In genomic region chr1:93353286-93353685, GRCh38 we compare ENCODE assay signal across 1 cellular context.
TF ChIP-seq lines count a peak whose summit lies in the region.

No MANE protein-coding gene starts in this region.

TF ChIP-seq in endothelial cell of umbilical vein, 7 proteins besides CTCF, POLR2A, EP300 and RAD21 (continued from another document):
- TF ChIP-seq FOS (IDR thresholded peaks at IDR 0.05; ENCODE audit: borderline replicate concordance, insufficient read depth, low read length) (no peak), EZH2 (IDR thresholded peaks at IDR 0.05; ENCODE audit: borderline replicate concordance, low read depth, low read length, severe bottlenecking) (no peak), MYC (IDR thresholded peaks at IDR 0.05; ENCODE audit: low read depth, low read length) (no peak), GATA2 (IDR thresholded peaks at IDR 0.05; ENCODE audit: insufficient read depth, insufficient read length, low read depth, low read length) (no peak), MAX (IDR thresholded peaks at IDR 0.05; ENCODE audit: insufficient read depth, insufficient read length) (no peak), JUN (IDR thresholded peaks at IDR 0.05; ENCODE audit: borderline replicate concordance, insufficient read depth, insufficient read length, low read depth) (no peak)
